9 cellular contexts compared by ENCODE assay signal in the genomic region with DNA sequence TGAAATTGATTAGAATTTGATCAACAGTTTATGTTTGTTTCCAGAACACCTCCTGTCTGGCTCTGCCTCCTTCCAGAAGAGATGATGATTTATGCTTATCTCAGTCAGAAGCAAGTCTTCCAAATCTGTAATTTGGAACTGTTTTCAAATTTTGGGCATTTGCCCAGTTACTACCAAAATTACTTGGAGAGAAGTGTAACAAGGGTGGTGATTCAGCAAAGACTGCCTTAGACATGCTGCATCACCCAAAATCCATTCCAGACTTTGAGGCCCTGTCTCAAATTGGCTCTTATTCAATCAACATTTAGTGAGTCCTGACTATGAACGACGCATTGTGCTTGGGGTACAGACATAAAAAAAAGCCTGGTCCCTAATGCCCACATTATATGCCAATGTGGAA.
DNase-seq lines count a peak whose midpoint lies in the region; ATAC-seq and TF ChIP-seq lines count a peak whose summit lies in the region.
"Had no signal": no experiment of that assay in that cellular context is flagged by ENCODE, and none has a peak within 500 bp of the region (broad histone marks: within the 10 kb centered on the region; RNA-seq: fewer than 3 reads in every experiment).

No MANE protein-coding gene starts in this region.

- POLR2A ChIA-PET in HCT116 (lab: Charles Lee): interaction anchor here (1.0 kb wide), 1 partner anchor 10 kb away, joined by 4 read pairs; no protein-coding TSS in a partner anchor

- DNase-seq in HCT116 (ENCODE audit: low read depth, low spot score) (no peak), T-helper 17 cell (no peak), fibroblast of the conjunctiva (ENCODE audit: low read depth) (peak; percentile 50), thoracic aorta (ENCODE audit: low spot score) (no peak), adrenal gland (no peak), NCI-H524 treated with DMSO at 0.1 percent for 48 hours (lab: John Stamatoyannopoulos, UW) (no peak)
- DNase-seq: NCI-H187 treated with DMSO at 0.1 percent for 48 hours had no signal

- ATAC-seq in HCT116: no peak
- ATAC-seq in T-helper 17 cell: no peak
- peak; percentile 51 for ATAC-seq in thoracic aorta (ENCODE audit: insufficient number of reproducible peaks, low FRiP score, low read depth)
- ATAC-seq in GM18861 (IDR thresholded peaks at IDR 0.05; ENCODE audit: unreplicated experiment): no peak

- TF ChIP-seq CTCF in HCT116 (IDR thresholded peaks at IDR 0.05 in 2 of 3, conservative IDR thresholded peaks at IDR 0.05 in 1 of 3; ENCODE audit: borderline replicate concordance in 1 of 3, insufficient read depth in 1 of 3, low read depth in 2 of 3, low read length in 2 of 3) (no peak), thoracic aorta (IDR thresholded peaks at IDR 0.05) (no peak), adrenal gland (IDR thresholded peaks at IDR 0.05) (no peak)

- H3K27ac ChIP-seq in HCT116 (ENCODE audit: low read depth, low read length) (peak overlapping the region; percentile 8; the same call in 1 of the 2 replicates), thoracic aorta (peak overlapping the region; percentile 85 to 93), adrenal gland (peak overlapping the region in 2 of 5 donors; percentile 28 to 79)

- intact Hi-C loops in HCT116 (cut with micrococcal nuclease): no loop called here
- intact Hi-C loops in adrenal gland (cut with DNase I): no loop called here

- H3K27ac Mint-ChIP-seq in T-helper 17 cell: peak overlapping the region; percentile 11
- H3K27ac Mint-ChIP-seq: activated naive CD8-positive, alpha-beta T cell had no signal

- peak overlapping the region; percentile 53 for H3K9ac ChIP-seq in HCT116 (ENCODE audit: low read length)

- peaks cover 10 to 76% of the 10 kb centered on the region in 2 experiments for H3K4me1 ChIP-seq in HCT116 (ENCODE audit: control insufficient read depth in 1 of 2, insufficient read depth in 2 of 2, low read length in 2 of 2)
- H3K4me1 ChIP-seq in thoracic aorta (ENCODE audit: control insufficient read depth in 1 of 2, low read depth in 2 of 2): peaks cover 22 to 52% of the 10 kb centered on the region in 2 donors
- H3K4me1 ChIP-seq in adrenal gland (replicated peaks in 1 of 2): no peaks in the 10 kb centered on the region

- H3K4me3 Mint-ChIP-seq in T-helper 17 cell: no peak overlapping the region
- H3K4me3 Mint-ChIP-seq: activated naive CD8-positive, alpha-beta T cell had no signal

- no peaks in the 10 kb centered on the region for H3K79me2 ChIP-seq in HCT116 (ENCODE audit: insufficient read depth, low read length)

- RAD21 ChIA-PET in HCT116 (lab: Charles Lee; ENCODE audit: low non-redundant PET in 1 of 2, low total read pairs in 2 of 2, uncharacterized antibody in 2 of 2, unreplicated experiment in 2 of 2): no interaction called here

- H4K20me1 ChIP-seq in HCT116 (ENCODE audit: insufficient read depth): no peaks in the 10 kb centered on the region

- no peak for TF ChIP-seq RAD21 in HCT116 (IDR thresholded peaks at IDR 0.05; ENCODE audit: low read depth)

- H3K4me2 ChIP-seq in HCT116 (ENCODE audit: low read length): peak overlapping the region; percentile 62

- WGBS in adrenal gland, 4 donors: 71 to 88% (median 78%) methylated on average over 2 of the region's 2 CpGs

- H3K4me3 ChIP-seq in HCT116 (replicated peaks in 1 of 2; ENCODE audit: low read depth in 1 of 2, low read length in 2 of 2) (peak overlapping the region in 1 of 2 experiments; percentile 21; a peak in 2 of 4 replicates), thoracic aorta (peak overlapping the region; percentile 44), adrenal gland (no peak overlapping the region)

- no peaks in the 10 kb centered on the region for H3K36me3 ChIP-seq in HCT116 (ENCODE audit: control insufficient read depth in 1 of 2, insufficient read depth in 2 of 2, low read length in 2 of 2)
- no peaks in the 10 kb centered on the region for H3K36me3 ChIP-seq in thoracic aorta
- no peaks in the 10 kb centered on the region for H3K36me3 ChIP-seq in adrenal gland (replicated peaks in 1 of 2)

- H3K27me3 ChIP-seq in HCT116 (ENCODE audit: insufficient read depth, low read length): no peaks in the 10 kb centered on the region
- no peaks in the 10 kb centered on the region for H3K27me3 ChIP-seq in thoracic aorta (replicated peaks; ENCODE audit: insufficient read depth)
- H3K27me3 ChIP-seq in adrenal gland: no peaks in the 10 kb centered on the region

- H3K27me3 Mint-ChIP-seq in T-helper 17 cell: peaks cover 38% of the 10 kb centered on the region

- no peaks in the 10 kb centered on the region for H3K9me2 ChIP-seq in HCT116 (ENCODE audit: insufficient read depth)

- BruUV-seq in HCT116 (replicated peaks; lab: Mats Ljungman, UMichigan): no TSS peak

- peak overlapping the region; percentile 69 for H2AFZ ChIP-seq in HCT116 (ENCODE audit: low read depth, low read length, poor library complexity, severe bottlenecking)

- no peaks in the 10 kb centered on the region for H3K4me1 Mint-ChIP-seq in T-helper 17 cell

- TF ChIP-seq POLR2A in HCT116 (IDR thresholded peaks at IDR 0.05; ENCODE audit: borderline replicate concordance, extremely low read depth, insufficient read depth, insufficient read length) (no peak), adrenal gland (IDR thresholded peaks at IDR 0.05) (no peak)

- CTCF ChIA-PET in HCT116 (lab: Charles Lee): interaction anchor here (0.9 to 1.2 kb wide), 4 partner anchors 16 to 152 kb away, joined by 3 to 4 read pairs (median 3); no protein-coding TSS in a partner anchor

- H3K36me3 Mint-ChIP-seq in T-helper 17 cell (ENCODE audit: low read depth): peaks cover 3% of the 10 kb centered on the region
- H3K36me3 Mint-ChIP-seq: activated naive CD8-positive, alpha-beta T cell had no signal

- H3K9me3 ChIP-seq in HCT116 (ENCODE audit: control insufficient read depth in 1 of 2, insufficient read depth in 1 of 2, low read depth in 1 of 2, low read length in 2 of 2): no peaks in the 10 kb centered on the region
- no peaks in the 10 kb centered on the region for H3K9me3 ChIP-seq in T-helper 17 cell (ENCODE audit: control insufficient read depth, low read length, poor library complexity, severe bottlenecking)
- H3K9me3 ChIP-seq in thoracic aorta: no peaks in the 10 kb centered on the region
- no peaks in the 10 kb centered on the region for H3K9me3 ChIP-seq in adrenal gland (replicated peaks in 1 of 3)

TF ChIP-seq in HCT116, 20 proteins besides CTCF, POLR2A, EP300 and RAD21:
- no peak for TF ChIP-seq SIN3A (IDR thresholded peaks at IDR 0.05; ENCODE audit: low read depth)
- no peak for TF ChIP-seq ZFX (IDR thresholded peaks at IDR 0.05)
- no peak for TF ChIP-seq EGR1 (IDR thresholded peaks at IDR 0.05; ENCODE audit: low read depth)
- no peak for TF ChIP-seq ZBTB33 (IDR thresholded peaks at IDR 0.05; ENCODE audit: extremely low read depth, insufficient replicate concordance, low read length)
